Comparison of ENCODE assay signal across 24 cellular contexts in the genomic region with DNA sequence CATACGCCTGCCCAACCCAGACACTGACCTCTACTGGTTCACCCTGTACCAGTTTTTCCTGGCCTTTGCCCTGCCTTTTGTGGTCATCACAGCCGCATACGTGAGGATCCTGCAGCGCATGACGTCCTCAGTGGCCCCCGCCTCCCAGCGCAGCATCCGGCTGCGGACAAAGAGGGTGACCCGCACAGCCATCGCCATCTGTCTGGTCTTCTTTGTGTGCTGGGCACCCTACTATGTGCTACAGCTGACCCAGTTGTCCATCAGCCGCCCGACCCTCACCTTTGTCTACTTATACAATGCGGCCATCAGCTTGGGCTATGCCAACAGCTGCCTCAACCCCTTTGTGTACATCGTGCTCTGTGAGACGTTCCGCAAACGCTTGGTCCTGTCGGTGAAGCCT. TPM values are rescaled to one million over a fixed set of nuclear protein-coding genes. Genes with fewer than 3 reads are reported as not detected.
DNase-seq lines count a peak whose midpoint lies in the region; ATAC-seq and TF ChIP-seq lines count a peak whose summit lies in the region.
"Had no signal": no experiment of that assay in that cellular context is flagged by ENCODE, and none has a peak within 500 bp of the region (broad histone marks: within the 10 kb centered on the region; RNA-seq: fewer than 3 reads in every experiment).

No MANE protein-coding gene starts in this region.

- no peaks in the 10 kb centered on the region for H3K9me3 ChIP-seq in endodermal cell (ENCODE audit: control insufficient read depth, low read length)
- H3K9me3 ChIP-seq in smooth muscle cell (replicated peaks; ENCODE audit: low read depth) = no peaks in the 10 kb centered on the region
- H3K9me3 ChIP-seq: A549; BLaER1 treated with 17β-estradiol and CSF1 and Interleukin-3, amounts not matched to agents 10 nM and 100 nM had no signal

- H3K9ac ChIP-seq in endodermal cell (ENCODE audit: extremely low read depth, low read length, poor library complexity, severe bottlenecking) (no peak overlapping the region), smooth muscle cell (ENCODE audit: low read depth) (no peak overlapping the region)
- H3K9ac ChIP-seq: BLaER1 treated with 17β-estradiol and CSF1 and Interleukin-3, amounts not matched to agents 10 nM and 100 nM had no signal

- H3K36me3 Mint-ChIP-seq in activated CD4-positive, alpha-beta memory T cell treated with anti-CD3 and anti-CD28 coated beads for 36 hours = no peaks in the 10 kb centered on the region
- H3K36me3 Mint-ChIP-seq in activated CD4-positive, alpha-beta memory T cell treated with anti-CD3 and anti-CD28 coated beads, Interleukin-2, amount 10 ng/mL, durations not matched to agents 7 days and 5 days (ENCODE audit: low read depth) = no peaks in the 10 kb centered on the region
- H3K36me3 Mint-ChIP-seq in WTC11 (peaks cover 4% of the 10 kb centered on the region; the same call in 1 of the 2 replicates), endodermal cell (ENCODE audit: low read depth) (no peaks in the 10 kb centered on the region)
- no peaks in the 10 kb centered on the region for H3K36me3 Mint-ChIP-seq in activated T-cell treated with anti-CD3 and anti-CD28 coated beads, Interleukin-2, amount 50 U/mL, for 24 hours (ENCODE audit: low read depth)
- H3K36me3 Mint-ChIP-seq: IgD-negative memory B cell had no signal

- no peak overlapping the region for H2AFZ ChIP-seq in smooth muscle cell (ENCODE audit: low read depth)

- POLR2A ChIA-PET in activated CD4-positive, alpha-beta memory T cell treated with anti-CD3 and anti-CD28 coated beads for 36 hours (lab: Charles Lee) = no interaction called here
- POLR2A ChIA-PET in activated CD4-positive, alpha-beta memory T cell treated with anti-CD3 and anti-CD28 coated beads, Interleukin-2, amount 10 ng/mL, durations not matched to agents 7 days and 5 days (lab: Charles Lee) = interaction anchor here (2.2 kb wide), 1 partner anchor 30 kb away, joined by 6 read pairs; no protein-coding TSS in a partner anchor
- POLR2A ChIA-PET in WTC11 (lab: Charles Lee) = interaction anchor here (0.6 to 0.9 kb wide), 2 partner anchors 8 to 49 kb away, joined by 3 to 5 read pairs; no protein-coding TSS in a partner anchor

- no peak overlapping the region for H3K4me3 ChIP-seq in endodermal cell (ENCODE audit: low read length)
- no peak overlapping the region for H3K4me3 ChIP-seq in smooth muscle cell
- H3K4me3 ChIP-seq: A549; BLaER1 treated with 17β-estradiol and CSF1 and Interleukin-3, amounts not matched to agents 10 nM and 100 nM; GM12878 had no signal

- H3K79me2 ChIP-seq in smooth muscle cell (ENCODE audit: low read depth) = no peaks in the 10 kb centered on the region

- ATAC-seq in WTC11 = no peak
- ATAC-seq in HG02870 (IDR thresholded peaks at IDR 0.05; ENCODE audit: unreplicated experiment) = no peak
- ATAC-seq: A549, GM12878 had no signal

- intact Hi-C loops in activated CD4-positive, alpha-beta memory T cell treated with anti-CD3 and anti-CD28 coated beads for 36 hours (cut with micrococcal nuclease) = no loop called here

- H3F3A ChIP-seq in smooth muscle cell (ENCODE audit: low read depth) = peaks cover 23% of the 10 kb centered on the region

- no peak for DNase-seq in activated CD4-positive, alpha-beta memory T cell treated with anti-CD3 and anti-CD28 coated beads for 36 hours
- DNase-seq in activated CD4-positive, alpha-beta memory T cell treated with anti-CD3 and anti-CD28 coated beads, Interleukin-2, amount 10 ng/mL, durations not matched to agents 7 days and 5 days = no peak
- DNase-seq in WTC11 (ENCODE audit: low spot score) = no peak
- DNase-seq in endodermal cell = no peak
- DNase-seq in smooth muscle cell (lab: John Stamatoyannopoulos, UW; ENCODE audit: unreplicated experiment) = no peak
- no peak for DNase-seq in NAMALWA (ENCODE audit: low spot score)
- no peak for DNase-seq in activated T-cell treated with anti-CD3 and anti-CD28 coated beads, Interleukin-2, amount 50 U/mL, for 24 hours
- DNase-seq: DMS79 treated with DMSO at 0.1 percent for 48 hours; GDM1; HFFc6; NCI-H1105 treated with DMSO at 0.1 percent for 48 hours; NCI-H187; NCI-H345; NCI-H526 treated with DMSO at 0.1 percent for 48 hours; NK-92 treated with Interleukin-12 subunit alpha and Interleukin-12 subunit beta, amount 100 ng/mL, for 24 hours; SHP77 treated with DMSO at 0.1 percent for 48 hours had no signal

- peak overlapping the region; percentile 26 for H3K27ac ChIP-seq in endodermal cell (ENCODE audit: low read depth, low read length)
- peak overlapping the region; percentile 92 for H3K27ac ChIP-seq in smooth muscle cell (ENCODE audit: low read depth)

- H3K4me1 Mint-ChIP-seq in activated CD4-positive, alpha-beta memory T cell treated with anti-CD3 and anti-CD28 coated beads for 36 hours (ENCODE audit: low read depth) = peaks cover 22% of the 10 kb centered on the region
- H3K4me1 Mint-ChIP-seq in activated CD4-positive, alpha-beta memory T cell treated with anti-CD3 and anti-CD28 coated beads, Interleukin-2, amount 10 ng/mL, durations not matched to agents 7 days and 5 days = peaks cover 35% of the 10 kb centered on the region
- H3K4me1 Mint-ChIP-seq in WTC11 = peaks cover 70% of the 10 kb centered on the region
- peaks cover 45% of the 10 kb centered on the region for H3K4me1 Mint-ChIP-seq in endodermal cell
- H3K4me1 Mint-ChIP-seq in activated T-cell treated with anti-CD3 and anti-CD28 coated beads, Interleukin-2, amount 50 U/mL, for 24 hours (ENCODE audit: low read depth) = peaks cover 35% of the 10 kb centered on the region

- H3K27ac Mint-ChIP-seq in activated CD4-positive, alpha-beta memory T cell treated with anti-CD3 and anti-CD28 coated beads for 36 hours = peak overlapping the region; percentile 54
- H3K27ac Mint-ChIP-seq in activated CD4-positive, alpha-beta memory T cell treated with anti-CD3 and anti-CD28 coated beads, Interleukin-2, amount 10 ng/mL, durations not matched to agents 7 days and 5 days = no peak overlapping the region
- H3K27ac Mint-ChIP-seq in WTC11 (peak overlapping the region; percentile 77), endodermal cell (no peak overlapping the region)
- no peak overlapping the region for H3K27ac Mint-ChIP-seq in activated T-cell treated with anti-CD3 and anti-CD28 coated beads, Interleukin-2, amount 50 U/mL, for 24 hours

- H3K4me3 Mint-ChIP-seq in activated CD4-positive, alpha-beta memory T cell treated with anti-CD3 and anti-CD28 coated beads for 36 hours = no peak overlapping the region
- H3K4me3 Mint-ChIP-seq in activated CD4-positive, alpha-beta memory T cell treated with anti-CD3 and anti-CD28 coated beads, Interleukin-2, amount 10 ng/mL, durations not matched to agents 7 days and 5 days = no peak overlapping the region
- H3K4me3 Mint-ChIP-seq in WTC11 (no peak overlapping the region), endodermal cell (no peak overlapping the region)
- no peak overlapping the region for H3K4me3 Mint-ChIP-seq in activated T-cell treated with anti-CD3 and anti-CD28 coated beads, Interleukin-2, amount 50 U/mL, for 24 hours
- H3K4me3 Mint-ChIP-seq: HFFc6 had no signal

- CTCF ChIA-PET in activated CD4-positive, alpha-beta memory T cell treated with anti-CD3 and anti-CD28 coated beads for 36 hours (lab: Charles Lee) = interaction anchor here (1.4 kb wide), 1 partner anchor 194 kb away, joined by 6 read pairs; no protein-coding TSS in a partner anchor
- CTCF ChIA-PET in activated CD4-positive, alpha-beta memory T cell treated with anti-CD3 and anti-CD28 coated beads, Interleukin-2, amount 10 ng/mL, durations not matched to agents 7 days and 5 days (lab: Charles Lee) = interaction anchor here (2.1 to 4.1 kb wide), 2 partner anchors 218 to 248 kb away, joined by 5 to 54 read pairs; no protein-coding TSS in a partner anchor
- CTCF ChIA-PET in WTC11 (lab: Charles Lee) = interaction anchor here (0.5 to 4.5 kb wide), 5 partner anchors 10 to 245 kb away, joined by 4 to 133 read pairs (median 8); no protein-coding TSS in a partner anchor

- peaks cover 17% of the 10 kb centered on the region for H3K27me3 Mint-ChIP-seq in activated CD4-positive, alpha-beta memory T cell treated with anti-CD3 and anti-CD28 coated beads for 36 hours
- peaks cover 17% of the 10 kb centered on the region for H3K27me3 Mint-ChIP-seq in activated CD4-positive, alpha-beta memory T cell treated with anti-CD3 and anti-CD28 coated beads, Interleukin-2, amount 10 ng/mL, durations not matched to agents 7 days and 5 days
- H3K27me3 Mint-ChIP-seq in WTC11 (ENCODE audit: low read depth) = no peaks in the 10 kb centered on the region
- peaks cover 12% of the 10 kb centered on the region for H3K27me3 Mint-ChIP-seq in endodermal cell (ENCODE audit: insufficient read depth)
- H3K27me3 Mint-ChIP-seq in activated T-cell treated with anti-CD3 and anti-CD28 coated beads, Interleukin-2, amount 50 U/mL, for 24 hours = peaks cover 29% of the 10 kb centered on the region

- H3K36me3 ChIP-seq in endodermal cell (ENCODE audit: control insufficient read depth, insufficient read depth, low read length) (no peaks in the 10 kb centered on the region), smooth muscle cell (ENCODE audit: low read depth) (no peaks in the 10 kb centered on the region)
- H3K36me3 ChIP-seq: BLaER1 treated with 17β-estradiol and CSF1 and Interleukin-3, amounts not matched to agents 10 nM and 100 nM had no signal

- H3K4me1 ChIP-seq in endodermal cell (ENCODE audit: control insufficient read depth, insufficient read depth, low read length) = peaks cover 19% of the 10 kb centered on the region
- H3K4me1 ChIP-seq in smooth muscle cell (ENCODE audit: low read depth) = peaks cover 46% of the 10 kb centered on the region

- no peaks in the 10 kb centered on the region for H3K9me3 Mint-ChIP-seq in activated CD4-positive, alpha-beta memory T cell treated with anti-CD3 and anti-CD28 coated beads for 36 hours
- no peaks in the 10 kb centered on the region for H3K9me3 Mint-ChIP-seq in activated CD4-positive, alpha-beta memory T cell treated with anti-CD3 and anti-CD28 coated beads, Interleukin-2, amount 10 ng/mL, durations not matched to agents 7 days and 5 days
- H3K9me3 Mint-ChIP-seq in WTC11 (no peaks in the 10 kb centered on the region; the same call in 1 of the 2 replicates), endodermal cell (peaks cover 2% of the 10 kb centered on the region)
- no peaks in the 10 kb centered on the region for H3K9me3 Mint-ChIP-seq in activated T-cell treated with anti-CD3 and anti-CD28 coated beads, Interleukin-2, amount 50 U/mL, for 24 hours
- H3K9me3 Mint-ChIP-seq: HFFc6, IgD-negative memory B cell had no signal

- TF ChIP-seq CTCF in WTC11 (IDR thresholded peaks at IDR 0.05) = no peak
- no peak for TF ChIP-seq CTCF in endodermal cell (conservative IDR thresholded peaks at IDR 0.05)
- TF ChIP-seq CTCF in smooth muscle cell (IDR thresholded peaks at IDR 0.05; ENCODE audit: borderline replicate concordance, insufficient read depth, poor library complexity, severe bottlenecking) = no peak

- peak overlapping the region; percentile 28 for H3K4me2 ChIP-seq in smooth muscle cell
- H3K4me2 ChIP-seq: A549 had no signal

- 85 to 95% methylated on average over 19 of the region's 19 CpGs for WGBS in endodermal cell (ENCODE audit: insufficient coverage in 1 of 2, insufficient read length in 1 of 2), 2 experiments
- WGBS in smooth muscle cell (ENCODE audit: low lambda C conversion rate) = 98% methylated on average over 19 of the region's 19 CpGs

- no peaks in the 10 kb centered on the region for H3K27me3 ChIP-seq in endodermal cell (ENCODE audit: control insufficient read depth, insufficient read depth, low read length, poor library complexity, severe bottlenecking)
- H3K27me3 ChIP-seq in smooth muscle cell (ENCODE audit: low read depth) = no peaks in the 10 kb centered on the region
- H3K27me3 ChIP-seq: BLaER1 treated with 17β-estradiol and CSF1 and Interleukin-3, amounts not matched to agents 10 nM and 100 nM had no signal

- H4K20me1 ChIP-seq in smooth muscle cell (ENCODE audit: low read depth) = no peaks in the 10 kb centered on the region
- H4K20me1 ChIP-seq: BLaER1 treated with 17β-estradiol and CSF1 and Interleukin-3, amounts not matched to agents 10 nM and 100 nM had no signal

RNA-seq across cellular contexts. Expression of a gene that starts 2.2 kb away (rescaled TPM):
- not detected for total RNA-seq in activated CD4-positive, alpha-beta memory T cell treated with anti-CD3 and anti-CD28 coated beads for 36 hours
- total RNA-seq in activated CD4-positive, alpha-beta memory T cell treated with anti-CD3 and anti-CD28 coated beads, Interleukin-2, amount 10 ng/mL, durations not matched to agents 7 days and 5 days = not detected
- total RNA-seq in WTC11 (2021) (0.57 to 1.0 TPM (median 0.69 TPM) in 3 replicates), endodermal cell (under 1 TPM in 1 of 2 donors, not detected in 1; 0.53 TPM), smooth muscle cell (11.8 and 24.6 TPM in 2 replicates)
- 10.9 TPM for polyA plus RNA-seq in endodermal cell (2013, experiment 1 of 2)
- 15.6 TPM for polyA plus RNA-seq in endodermal cell (2013, experiment 2 of 2)
- polyA plus RNA-seq in smooth muscle cell = 12.8 and 18.9 TPM in 2 replicates
- total RNA-seq: GM12878, H4, LHCN-M2, OCI-LY7 had no signal
- polyA plus RNA-seq: A549, GM12878, IgD-negative memory B cell had no signal

RNA-seq across cellular contexts. Expression of a gene that starts 44.9 kb away (rescaled TPM):
- 10 to 100 TPM; 44.1 to 45.5 TPM for total RNA-seq in activated CD4-positive, alpha-beta memory T cell treated with anti-CD3 and anti-CD28 coated beads for 36 hours
- 10 to 100 TPM; 58.5 to 61.5 TPM for total RNA-seq in activated CD4-positive, alpha-beta memory T cell treated with anti-CD3 and anti-CD28 coated beads, Interleukin-2, amount 10 ng/mL, durations not matched to agents 7 days and 5 days
- total RNA-seq in WTC11 (2021) = 39.7 to 49.8 TPM (median 48.4 TPM) in 3 replicates
- total RNA-seq in endodermal cell = 10 to 100 TPM; 43.3 to 44.7 TPM
- polyA plus RNA-seq in endodermal cell (2013, experiment 1 of 2) = 24.1 TPM
- polyA plus RNA-seq in endodermal cell (2013, experiment 2 of 2) = 25.4 TPM
- 34.1 and 41.7 TPM in 2 replicates for total RNA-seq in smooth muscle cell
- 25.5 and 44.3 TPM in 2 replicates for polyA plus RNA-seq in smooth muscle cell

Comparison
In these comparisons a context has a peak if more than half of its experiments do, and no peak if none do; other contexts are left out.
1. H3K27ac Mint-ChIP-seq: peak in activated CD4-positive, alpha-beta memory T cell treated with anti-CD3 and anti-CD28 coated beads for 36 hours (single experiment) and WTC11 (single experiment); none in activated CD4-positive, alpha-beta memory T cell treated with anti-CD3 and anti-CD28 coated beads, Interleukin-2, amount 10 ng/mL, durations not matched to agents 7 days and 5 days (single experiment), endodermal cell (single experiment) and activated T-cell treated with anti-CD3 and anti-CD28 coated beads, Interleukin-2, amount 50 U/mL, for 24 hours (single experiment).